Comparison of ENCODE assay signal across 25 cellular contexts in the genomic region with DNA sequence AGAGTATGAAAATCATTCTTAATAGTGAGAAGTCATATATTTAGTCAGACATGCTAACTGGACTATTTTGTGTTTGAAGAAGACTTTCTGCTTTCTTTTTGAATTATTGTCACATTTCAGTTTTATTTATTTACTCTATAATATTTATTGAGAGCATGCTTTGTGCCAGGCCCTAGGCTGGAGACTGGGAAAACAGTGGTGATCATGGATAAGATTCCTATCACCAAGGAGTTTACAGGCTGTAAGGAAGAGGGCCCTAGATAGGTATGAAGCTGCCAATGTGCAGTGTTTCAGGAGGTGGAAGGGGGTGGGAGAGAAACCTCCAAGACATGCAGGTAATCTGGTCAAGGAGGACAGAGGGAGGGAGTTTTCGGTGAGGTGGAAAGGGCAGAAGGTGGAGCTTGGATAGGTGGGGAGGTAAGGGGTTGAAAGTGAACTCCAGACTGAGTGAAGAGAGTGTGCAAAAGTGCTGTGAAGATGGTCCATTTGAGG.
A peak's percentile ranks its signal among the peaks of the same experiment; 100 is the strongest.
DNase-seq lines count a peak whose midpoint lies in the region; ATAC-seq and TF ChIP-seq lines count a peak whose summit lies in the region.
"Had no signal": no experiment of that assay in that cellular context is flagged by ENCODE, and none has a peak within 500 bp of the region (broad histone marks: within the 10 kb centered on the region; RNA-seq: fewer than 3 reads in every experiment).

No MANE protein-coding gene starts in this region.

- intact Hi-C loops in left lung (cut with DNase I) = no loop called here

- H3K27ac Mint-ChIP-seq in activated naive CD8-positive, alpha-beta T cell treated with anti-CD3 and anti-CD28 coated beads, Interleukin-2, amount 10 ng/mL, durations not matched to agents 7 days and 5 days = peak overlapping the region; percentile 1
- no peak overlapping the region for H3K27ac Mint-ChIP-seq in activated naive CD8-positive, alpha-beta T cell treated with anti-CD3 and anti-CD28 coated beads for 36 hours
- peak overlapping the region in 5 of 6 donors; percentile 42 to 93 (median 70) for H3K27ac Mint-ChIP-seq in naive B cell

- no peaks in the 10 kb centered on the region for H3K9me3 ChIP-seq in left lung
- H3K9me3 ChIP-seq: A549; BLaER1 treated with 17β-estradiol and CSF1 and Interleukin-3, amounts not matched to agents 10 nM and 100 nM; SJSA1 had no signal

- no peak for DNase-seq in activated naive CD8-positive, alpha-beta T cell treated with anti-CD3 and anti-CD28 coated beads, Interleukin-2, amount 10 ng/mL, durations not matched to agents 7 days and 5 days
- no peak for DNase-seq in activated naive CD8-positive, alpha-beta T cell treated with anti-CD3 and anti-CD28 coated beads for 36 hours
- DNase-seq in LNCaP clone FGC (ENCODE audit: low read depth) (peak; percentile 52), naive B cell (no peak), retina (no peak), HuH-7 (ENCODE audit: low spot score) (no peak), left lung (no peak), NCI-H2227 (lab: John Stamatoyannopoulos, UW; ENCODE audit: unreplicated experiment) (no peak)
- DNase-seq: AML-193; GM23248; H7; Karpas-422; NCI-H1092 treated with DMSO at 0.1 percent for 48 hours; NCI-H1436; NCI-H187 treated with DMSO at 0.1 percent for 48 hours; NCI-H446; NCI-H526; NCI-H82; NK-92 treated with Interleukin-12 subunit alpha and Interleukin-12 subunit beta, amount 100 ng/mL, for 24 hours; PC-9; Right ventricle myocardium superior; RPMI8226 had no signal

- H3K4me1 Mint-ChIP-seq in activated naive CD8-positive, alpha-beta T cell treated with anti-CD3 and anti-CD28 coated beads, Interleukin-2, amount 10 ng/mL, durations not matched to agents 7 days and 5 days = peaks cover 5% of the 10 kb centered on the region
- H3K4me1 Mint-ChIP-seq in activated naive CD8-positive, alpha-beta T cell treated with anti-CD3 and anti-CD28 coated beads for 36 hours = peaks cover 21% of the 10 kb centered on the region
- H3K4me1 Mint-ChIP-seq in naive B cell = peaks cover 8 to 14% (median 12%) of the 10 kb centered on the region in 3 donors

- H3K9me3 Mint-ChIP-seq in activated naive CD8-positive, alpha-beta T cell treated with anti-CD3 and anti-CD28 coated beads, Interleukin-2, amount 10 ng/mL, durations not matched to agents 7 days and 5 days = no peaks in the 10 kb centered on the region
- H3K9me3 Mint-ChIP-seq in activated naive CD8-positive, alpha-beta T cell treated with anti-CD3 and anti-CD28 coated beads for 36 hours = no peaks in the 10 kb centered on the region
- H3K9me3 Mint-ChIP-seq in naive B cell = no peaks in the 10 kb centered on the region

- H3K27me3 Mint-ChIP-seq in activated naive CD8-positive, alpha-beta T cell treated with anti-CD3 and anti-CD28 coated beads, Interleukin-2, amount 10 ng/mL, durations not matched to agents 7 days and 5 days = no peaks in the 10 kb centered on the region
- H3K27me3 Mint-ChIP-seq in activated naive CD8-positive, alpha-beta T cell treated with anti-CD3 and anti-CD28 coated beads for 36 hours = no peaks in the 10 kb centered on the region
- no peaks in the 10 kb centered on the region for H3K27me3 Mint-ChIP-seq in naive B cell

- H3K4me1 ChIP-seq in left lung = peaks cover 0 to 5% of the 10 kb centered on the region in 2 donors
- H3K4me1 ChIP-seq: A549; BLaER1 treated with 17β-estradiol and CSF1 and Interleukin-3, amounts not matched to agents 10 nM and 100 nM; SJSA1 had no signal

- H3K27ac ChIP-seq in left lung = no peak overlapping the region
- H3K27ac ChIP-seq: A549; BLaER1 treated with 17β-estradiol and CSF1 and Interleukin-3, amounts not matched to agents 10 nM and 100 nM; GM23248; PC-9; SJSA1 had no signal

- POLR2A ChIA-PET in activated naive CD8-positive, alpha-beta T cell treated with anti-CD3 and anti-CD28 coated beads, Interleukin-2, amount 10 ng/mL, durations not matched to agents 7 days and 5 days (lab: Charles Lee) = no interaction called here

- H3K36me3 ChIP-seq in left lung = no peaks in the 10 kb centered on the region
- H3K36me3 ChIP-seq: SJSA1 had no signal

- H3K4me3 ChIP-seq in LNCaP clone FGC (ENCODE audit: low read depth, low read length) (no peak overlapping the region), left lung (no peak overlapping the region)
- H3K4me3 ChIP-seq: A549; BLaER1 treated with 17β-estradiol and CSF1 and Interleukin-3, amounts not matched to agents 10 nM and 100 nM; GM23248; PC-9; SJSA1 had no signal

- H3K27me3 ChIP-seq in left lung = no peaks in the 10 kb centered on the region
- H3K27me3 ChIP-seq: BLaER1 treated with 17β-estradiol and CSF1 and Interleukin-3, amounts not matched to agents 10 nM and 100 nM had no signal

- peaks cover 38% of the 10 kb centered on the region for H3K36me3 Mint-ChIP-seq in activated naive CD8-positive, alpha-beta T cell treated with anti-CD3 and anti-CD28 coated beads, Interleukin-2, amount 10 ng/mL, durations not matched to agents 7 days and 5 days
- H3K36me3 Mint-ChIP-seq in activated naive CD8-positive, alpha-beta T cell treated with anti-CD3 and anti-CD28 coated beads for 36 hours = peaks cover 12% of the 10 kb centered on the region
- peaks cover 0 to 15% of the 10 kb centered on the region in 2 donors for H3K36me3 Mint-ChIP-seq in naive B cell

- no peak overlapping the region for H3K4me3 Mint-ChIP-seq in activated naive CD8-positive, alpha-beta T cell treated with anti-CD3 and anti-CD28 coated beads, Interleukin-2, amount 10 ng/mL, durations not matched to agents 7 days and 5 days
- H3K4me3 Mint-ChIP-seq in activated naive CD8-positive, alpha-beta T cell treated with anti-CD3 and anti-CD28 coated beads for 36 hours = no peak overlapping the region
- H3K4me3 Mint-ChIP-seq in naive B cell = no peak overlapping the region

- TF ChIP-seq CTCF in LNCaP clone FGC (IDR thresholded peaks at IDR 0.05; ENCODE audit: control insufficient read depth, extremely low read depth, insufficient read depth) (no peak), left lung (IDR thresholded peaks at IDR 0.05) (no peak)

- ATAC-seq in activated naive CD8-positive, alpha-beta T cell treated with anti-CD3 and anti-CD28 coated beads, Interleukin-2, amount 10 ng/mL, durations not matched to agents 7 days and 5 days (ENCODE audit: low read depth) = no peak
- ATAC-seq in naive B cell (ENCODE audit: low read depth in 2 of 2) = no peak
- ATAC-seq in left lung = no peak
- ATAC-seq: A549 had no signal
